22 cellular contexts compared by ENCODE assay signal in genomic region chr12:93614917-93615596, GRCh38. TPM values are rescaled to one million over a fixed set of nuclear protein-coding genes. Genes with fewer than 3 reads are reported as not detected.
DNase-seq lines count a peak whose midpoint lies in the region; TF ChIP-seq lines count a peak whose summit lies in the region.
"Had no signal": no experiment of that assay in that cellular context is flagged by ENCODE, and none has a peak within 500 bp of the region (broad histone marks: within the 10 kb centered on the region; RNA-seq: fewer than 3 reads in every experiment).

No MANE protein-coding gene starts in this region.

- H3K9ac ChIP-seq in endodermal cell (ENCODE audit: extremely low read depth, low read length, poor library complexity, severe bottlenecking): no peak overlapping the region

- TF ChIP-seq CTCF in endodermal cell (conservative IDR thresholded peaks at IDR 0.05): no peak

- H3K4me1 ChIP-seq in endodermal cell (ENCODE audit: control insufficient read depth, insufficient read depth, low read length): peaks cover 11% of the 10 kb centered on the region
- H3K4me1 ChIP-seq: A549, SJCRH30 had no signal

- H3K36me3 Mint-ChIP-seq in endodermal cell (ENCODE audit: low read depth): no peaks in the 10 kb centered on the region

- H3K9me3 ChIP-seq in MG63 (no peaks in the 10 kb centered on the region; the same call in 1 of the 2 replicates), endodermal cell (ENCODE audit: control insufficient read depth, low read length) (no peaks in the 10 kb centered on the region)
- H3K9me3 ChIP-seq: A549, Caco-2, SJCRH30 had no signal

- H3K4me3 ChIP-seq in MG63: no peak overlapping the region
- H3K4me3 ChIP-seq in endodermal cell (ENCODE audit: low read length): no peak overlapping the region
- H3K4me3 ChIP-seq: A549, SJCRH30 had no signal

- H3K9me3 Mint-ChIP-seq in endodermal cell: no peaks in the 10 kb centered on the region
- H3K9me3 Mint-ChIP-seq: HFFc6 had no signal

- 66 to 82% methylated on average over 2 of the region's 2 CpGs for WGBS in endodermal cell (ENCODE audit: insufficient coverage in 1 of 2, insufficient read length in 1 of 2), 2 experiments

- no peak overlapping the region for H3K4me3 Mint-ChIP-seq in endodermal cell
- H3K4me3 Mint-ChIP-seq: HFFc6 had no signal

- H3K27me3 ChIP-seq in MG63 (no peaks in the 10 kb centered on the region), endodermal cell (ENCODE audit: control insufficient read depth, insufficient read depth, low read length, poor library complexity, severe bottlenecking) (no peaks in the 10 kb centered on the region)
- H3K27me3 ChIP-seq: SJCRH30 had no signal

- no peaks in the 10 kb centered on the region for H3K36me3 ChIP-seq in MG63
- no peaks in the 10 kb centered on the region for H3K36me3 ChIP-seq in endodermal cell (ENCODE audit: control insufficient read depth, insufficient read depth, low read length)
- H3K36me3 ChIP-seq: SJCRH30 had no signal

- peak; percentile 49 for DNase-seq in AG20443 (ENCODE audit: low spot score)
- DNase-seq in MG63: peak; percentile 53
- DNase-seq in endodermal cell: no peak
- DNase-seq in iris pigment epithelial cell (ENCODE audit: low read depth): peak; percentile 29
- DNase-seq in NCI-H510A treated with DMSO at 0.1 percent for 48 hours (lab: John Stamatoyannopoulos, UW): no peak
- no peak for DNase-seq in COLO668 (lab: John Stamatoyannopoulos, UW; ENCODE audit: unreplicated experiment)
- DNase-seq in NCI-H1436 treated with DMSO at 0.1 percent for 48 hours (lab: John Stamatoyannopoulos, UW): no peak
- no peak for DNase-seq in NCI-H1105 (lab: John Stamatoyannopoulos, UW)
- DNase-seq: DMS153; HFFc6; Kasumi-1; NCI-H1105 treated with DMSO at 0.1 percent for 48 hours; NCI-H187 treated with DMSO at 0.1 percent for 48 hours; NCI-H345; NCI-H69; NK-92 treated with Interleukin-12 subunit alpha and Interleukin-12 subunit beta, amount 100 ng/mL, for 24 hours; OCI-M1; RPMI8226; SJCRH30 had no signal

- H3K27me3 Mint-ChIP-seq in endodermal cell (ENCODE audit: insufficient read depth): no peaks in the 10 kb centered on the region

- peak overlapping the region; percentile 71 for H3K27ac Mint-ChIP-seq in endodermal cell
- H3K27ac Mint-ChIP-seq: HFFc6 had no signal

- peaks cover 32% of the 10 kb centered on the region for H3K4me1 Mint-ChIP-seq in endodermal cell

- no peak overlapping the region for H3K27ac ChIP-seq in endodermal cell (ENCODE audit: low read depth, low read length)
- H3K27ac ChIP-seq: A549, C4-2B, SJCRH30 had no signal

RNA-seq across cellular contexts. Expression of gene SOCS2, which starts 42.6 kb away (rescaled TPM):
- 42.3 and 46.9 TPM in 2 replicates for total RNA-seq in MG63 (2014; rRNA removed; shearing (Covaris generic); ENCODE audit: low replicate concordance)
- total RNA-seq in endodermal cell: 10 to 100 TPM; 46.9 to 60.2 TPM
- polyA plus RNA-seq in endodermal cell (2013, experiment 1 of 2): 20.2 TPM
- 21.4 TPM for polyA plus RNA-seq in endodermal cell (2013, experiment 2 of 2)

Comparison
In these comparisons a context has a peak if more than half of its experiments do, and no peak if none do; other contexts are left out.
1. DNase-seq: peak in AG20443 (single experiment), MG63 (single experiment) and iris pigment epithelial cell (single experiment); none in endodermal cell (single experiment), NCI-H510A treated with DMSO at 0.1 percent for 48 hours (single experiment), COLO668 (single experiment), NCI-H1436 treated with DMSO at 0.1 percent for 48 hours (single experiment) and NCI-H1105 (single experiment).